8 cellular contexts compared by ENCODE assay signal in genomic region chr6:42746452-42747400, GRCh38. TPM values are rescaled to one million over a fixed set of nuclear protein-coding genes. Genes with fewer than 3 reads are reported as not detected.
DNase-seq lines count a peak whose midpoint lies in the region; ATAC-seq and TF ChIP-seq lines count a peak whose summit lies in the region.

No MANE protein-coding gene starts in this region.

- no peaks in the 10 kb centered on the region for H3K9me3 Mint-ChIP-seq in activated CD4-positive, alpha-beta T cell treated with anti-CD3 and anti-CD28 coated beads, Interleukin-2, amount 10 ng/mL, durations not matched to agents 24 days and 14 days

- peaks cover 25% of the 10 kb centered on the region for H3K4me1 Mint-ChIP-seq in activated CD4-positive, alpha-beta T cell treated with anti-CD3 and anti-CD28 coated beads, Interleukin-2, amount 10 ng/mL, durations not matched to agents 24 days and 14 days

- TF ChIP-seq POLR2A in GM19099 (IDR thresholded peaks at IDR 0.05; ENCODE audit: extremely low read depth, insufficient read length, low read depth), result peak; percentile 85

- H3K27ac ChIP-seq in colonic mucosa, result peak overlapping the region; percentile 96

- H3K4me3 Mint-ChIP-seq in activated CD4-positive, alpha-beta T cell treated with anti-CD3 and anti-CD28 coated beads, Interleukin-2, amount 10 ng/mL, durations not matched to agents 24 days and 14 days, result peak overlapping the region; percentile 92

- no peak for TF ChIP-seq CTCF in colonic mucosa (IDR thresholded peaks at IDR 0.05)

- H3K4me3 ChIP-seq in colonic mucosa, result peak overlapping the region; percentile 54

- intact Hi-C loops in activated CD4-positive, alpha-beta T cell treated with anti-CD3 and anti-CD28 coated beads, Interleukin-2, amount 10 ng/mL, durations not matched to agents 24 days and 14 days (cut with micrococcal nuclease), result loop anchor here (1.0 to 10.0 kb wide), 10 partner anchors 20 to 426 kb away; partner anchors contain the start of genes BICRAL, CNPY3, KLC4 and MRPL2
- intact Hi-C loops in colonic mucosa (cut with DNase I), result loop anchor here (5.0 kb wide), 1 partner anchor 41 kb away; no protein-coding TSS in a partner anchor

- no peaks in the 10 kb centered on the region for H3K27me3 Mint-ChIP-seq in activated CD4-positive, alpha-beta T cell treated with anti-CD3 and anti-CD28 coated beads, Interleukin-2, amount 10 ng/mL, durations not matched to agents 24 days and 14 days

- peaks cover 5% of the 10 kb centered on the region for H3K4me1 ChIP-seq in colonic mucosa

- no peaks in the 10 kb centered on the region for H3K27me3 ChIP-seq in colonic mucosa

- ATAC-seq in HG03378 (IDR thresholded peaks at IDR 0.05; ENCODE audit: unreplicated experiment), result peak; percentile 34

- H3K36me3 ChIP-seq in colonic mucosa, result no peaks in the 10 kb centered on the region

- peak overlapping the region; percentile 68 to 95 for H3K9ac ChIP-seq in colonic mucosa (ENCODE audit: low read depth in 2 of 2, low read length in 2 of 2)

- peaks cover 14% of the 10 kb centered on the region for H3K36me3 Mint-ChIP-seq in activated CD4-positive, alpha-beta T cell treated with anti-CD3 and anti-CD28 coated beads, Interleukin-2, amount 10 ng/mL, durations not matched to agents 24 days and 14 days (ENCODE audit: low read depth)

- peak; percentile 77 to 88 for DNase-seq in AML-193 (lab: John Stamatoyannopoulos, UW)
- peak; percentile 91 for DNase-seq in NCI-H524 treated with DMSO at 0.1 percent for 48 hours (lab: John Stamatoyannopoulos, UW)
- DNase-seq in activated CD4-positive, alpha-beta T cell treated with anti-CD3 and anti-CD28 coated beads, Interleukin-2, amount 10 ng/mL, durations not matched to agents 24 days and 14 days, result peak; percentile 96
- peak; percentile 83 for DNase-seq in colonic mucosa
- DNase-seq in left kidney (ENCODE audit: low read depth, low spot score), result peak; percentile 96
- peak; percentile 47 to 67 for DNase-seq in stimulated activated CD4-positive, alpha-beta T cell treated with anti-CD3 and anti-CD28 coated beads, Interleukin-1b, Interleukin-23, amount 100 ng/mL, for 4 hours (ENCODE audit: low read depth in 2 of 2)

- peak overlapping the region; percentile 100 for H3K27ac Mint-ChIP-seq in activated CD4-positive, alpha-beta T cell treated with anti-CD3 and anti-CD28 coated beads, Interleukin-2, amount 10 ng/mL, durations not matched to agents 24 days and 14 days

- no peaks in the 10 kb centered on the region for H3K9me3 ChIP-seq in colonic mucosa

RNA-seq across cellular contexts. Expression of gene TBCC, which starts 0.8 kb away (rescaled TPM):
- total RNA-seq in activated CD4-positive, alpha-beta T cell treated with anti-CD3 and anti-CD28 coated beads, Interleukin-2, amount 10 ng/mL, durations not matched to agents 24 days and 14 days, result 18.4 TPM in 2 replicates
- total RNA-seq in colonic mucosa, result 10 to 100 TPM; 24.2 to 24.8 TPM

RNA-seq across cellular contexts. Expression of gene PRPH2, which starts 24.3 kb away (rescaled TPM):
- not detected in 2 replicates for total RNA-seq in activated CD4-positive, alpha-beta T cell treated with anti-CD3 and anti-CD28 coated beads, Interleukin-2, amount 10 ng/mL, durations not matched to agents 24 days and 14 days
- under 1 TPM; 0.32 to 0.35 TPM for total RNA-seq in colonic mucosa

RNA-seq across cellular contexts. Expression of gene BICRAL, which starts 35.1 kb away (rescaled TPM):
- 12.5 and 12.9 TPM in 2 replicates for total RNA-seq in activated CD4-positive, alpha-beta T cell treated with anti-CD3 and anti-CD28 coated beads, Interleukin-2, amount 10 ng/mL, durations not matched to agents 24 days and 14 days
- 10 to 100 TPM; 11.5 to 15.3 TPM for total RNA-seq in colonic mucosa

Comparison
In these comparisons a context has a peak if more than half of its experiments do, and no peak if none do; other contexts are left out.
1. Peak in every context shown above with its lines: DNase-seq, ATAC-seq, H3K4me3 ChIP-seq and H3K27ac ChIP-seq.